Comparison of ENCODE assay signal across 19 cellular contexts in the genomic region with DNA sequence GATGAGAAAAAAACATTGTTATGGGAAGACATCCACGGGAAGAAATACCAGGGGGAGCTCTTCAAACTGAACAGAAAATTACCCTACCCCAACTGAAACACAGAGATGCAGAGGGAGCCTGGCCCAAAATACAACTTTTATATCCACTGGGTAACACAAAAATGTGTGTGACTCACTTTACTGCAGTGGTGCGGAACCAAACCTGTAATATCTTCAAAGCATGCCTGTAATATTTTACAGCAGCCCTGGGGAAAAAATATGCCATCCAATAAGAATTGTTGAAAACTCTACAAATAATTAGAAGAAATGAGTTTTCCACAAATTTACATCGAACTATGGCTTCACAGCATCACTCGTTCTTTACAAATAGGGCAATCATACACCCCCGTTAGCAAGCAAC. TPM values are rescaled to one million over a fixed set of nuclear protein-coding genes. Genes with fewer than 3 reads are reported as not detected.
DNase-seq lines count a peak whose midpoint lies in the region; ATAC-seq, FAIRE-seq and TF ChIP-seq lines count a peak whose summit lies in the region.
"Had no signal": no experiment of that assay in that cellular context is flagged by ENCODE, and none has a peak within 500 bp of the region (broad histone marks: within the 10 kb centered on the region; RNA-seq: fewer than 3 reads in every experiment).

No MANE protein-coding gene starts in this region.

- H3K4me3 Mint-ChIP-seq in osteocyte (ENCODE audit: unreplicated experiment) = no peak overlapping the region
- no peak overlapping the region for H3K4me3 Mint-ChIP-seq in CD8-positive, alpha-beta T cell
- H3K4me3 Mint-ChIP-seq in activated CD8-positive, alpha-beta T cell treated with anti-CD3 and anti-CD28 coated beads for 36 hours = no peak overlapping the region
- H3K4me3 Mint-ChIP-seq: CD4-positive, alpha-beta memory T cell had no signal

- no peak for ATAC-seq in CD8-positive, alpha-beta T cell
- ATAC-seq in omental fat pad (ENCODE audit: low FRiP score) = no peak
- no peak for ATAC-seq in activated CD8-positive, alpha-beta T cell treated with anti-CD3 and anti-CD28 coated beads for 36 hours
- ATAC-seq: GM12878 had no signal

- H3K9me3 ChIP-seq in CD8-positive, alpha-beta T cell (ENCODE audit: low read length) = no peaks in the 10 kb centered on the region
- H3K9me3 ChIP-seq: HAP-1 had no signal

- peaks cover 41% of the 10 kb centered on the region for H3K4me1 ChIP-seq in CD8-positive, alpha-beta T cell (ENCODE audit: insufficient read depth, low read length)
- H3K4me1 ChIP-seq: HAP-1 had no signal

- CTCF ChIA-PET in CD8-positive, alpha-beta T cell (lab: Charles Lee) = no interaction called here
- CTCF ChIA-PET in activated CD8-positive, alpha-beta T cell treated with anti-CD3 and anti-CD28 coated beads for 36 hours (lab: Charles Lee) = no interaction called here

- H3K27ac ChIP-seq in CD8-positive, alpha-beta T cell (ENCODE audit: low read depth, low read length) = no peak overlapping the region
- H3K27ac ChIP-seq: C4-2B, GM23248, HL-60 had no signal

- POLR2A ChIA-PET in CD8-positive, alpha-beta T cell (lab: Charles Lee) = no interaction called here
- POLR2A ChIA-PET in activated CD8-positive, alpha-beta T cell treated with anti-CD3 and anti-CD28 coated beads for 36 hours (lab: Charles Lee) = no interaction called here

- no peaks in the 10 kb centered on the region for H3K4me1 Mint-ChIP-seq in osteocyte (ENCODE audit: unreplicated experiment)
- H3K4me1 Mint-ChIP-seq in CD8-positive, alpha-beta T cell (ENCODE audit: low read depth) = peaks cover 23% of the 10 kb centered on the region
- peaks cover 12% of the 10 kb centered on the region for H3K4me1 Mint-ChIP-seq in activated CD8-positive, alpha-beta T cell treated with anti-CD3 and anti-CD28 coated beads for 36 hours (ENCODE audit: low read depth)

- no peak overlapping the region for H3K4me3 ChIP-seq in CD8-positive, alpha-beta T cell (ENCODE audit: low read depth, low read length)
- H3K4me3 ChIP-seq: GM12878, GM23248, HAP-1 had no signal

- peak; percentile 61 for FAIRE-seq in RCC 7860 (lab: Jason Lieb, UNC)
- FAIRE-seq: A204.1, GM12878 had no signal

- peaks cover 23% of the 10 kb centered on the region for H3K27me3 Mint-ChIP-seq in osteocyte (ENCODE audit: unreplicated experiment)
- no peaks in the 10 kb centered on the region for H3K27me3 Mint-ChIP-seq in CD8-positive, alpha-beta T cell (ENCODE audit: low read depth)
- no peaks in the 10 kb centered on the region for H3K27me3 Mint-ChIP-seq in activated CD8-positive, alpha-beta T cell treated with anti-CD3 and anti-CD28 coated beads for 36 hours

- H3K27ac Mint-ChIP-seq in osteocyte (ENCODE audit: unreplicated experiment) = no peak overlapping the region
- H3K27ac Mint-ChIP-seq in CD8-positive, alpha-beta T cell = no peak overlapping the region
- H3K27ac Mint-ChIP-seq in activated CD8-positive, alpha-beta T cell treated with anti-CD3 and anti-CD28 coated beads for 36 hours = no peak overlapping the region
- H3K27ac Mint-ChIP-seq: CD4-positive, alpha-beta memory T cell had no signal

- H3K36me3 ChIP-seq in CD8-positive, alpha-beta T cell (ENCODE audit: insufficient read depth, low read length) = no peaks in the 10 kb centered on the region
- H3K36me3 ChIP-seq: HAP-1 had no signal

- TF ChIP-seq CTCF in osteocyte (IDR thresholded peaks at IDR 0.05) (no peak), omental fat pad (IDR thresholded peaks at IDR 0.05) (no peak)
- TF ChIP-seq CTCF in CD8-positive, alpha-beta T cell (IDR thresholded peaks at IDR 0.05) = no peak
- TF ChIP-seq CTCF in activated CD8-positive, alpha-beta T cell treated with anti-CD3 and anti-CD28 coated beads for 36 hours (IDR thresholded peaks at IDR 0.05) = no peak

- H3K27me3 ChIP-seq in CD8-positive, alpha-beta T cell (ENCODE audit: insufficient read depth, low read length) = no peaks in the 10 kb centered on the region

- no peak for DNase-seq in RCC 7860 (ENCODE audit: low spot score)
- DNase-seq in glomerular visceral epithelial cell (ENCODE audit: extremely low spot score) = peak; percentile 9
- peak; percentile 2 for DNase-seq in osteocyte (ENCODE audit: extremely low spot score, unreplicated experiment)
- no peak for DNase-seq in CD8-positive, alpha-beta T cell
- DNase-seq in omental fat pad (ENCODE audit: low spot score) = no peak
- no peak for DNase-seq in activated CD8-positive, alpha-beta T cell treated with anti-CD3 and anti-CD28 coated beads for 36 hours
- DNase-seq: AML-193; Calu3; CD4-positive, alpha-beta memory T cell; DMS 273 treated with DMSO at 0.1 percent for 48 hours; DMS53; DND-41; EL; GM23248 had no signal

- intact Hi-C loops in CD8-positive, alpha-beta T cell (cut with DNase I, micrococcal nuclease) = no loop called here
- intact Hi-C loops in activated CD8-positive, alpha-beta T cell treated with anti-CD3 and anti-CD28 coated beads for 36 hours (cut with micrococcal nuclease) = no loop called here

- H3K36me3 Mint-ChIP-seq in osteocyte (ENCODE audit: unreplicated experiment) = no peaks in the 10 kb centered on the region
- H3K36me3 Mint-ChIP-seq in CD8-positive, alpha-beta T cell = no peaks in the 10 kb centered on the region
- no peaks in the 10 kb centered on the region for H3K36me3 Mint-ChIP-seq in activated CD8-positive, alpha-beta T cell treated with anti-CD3 and anti-CD28 coated beads for 36 hours (ENCODE audit: low read depth)
- H3K36me3 Mint-ChIP-seq: CD4-positive, alpha-beta memory T cell had no signal

- H3K9me3 Mint-ChIP-seq in osteocyte (ENCODE audit: unreplicated experiment) = no peaks in the 10 kb centered on the region
- H3K9me3 Mint-ChIP-seq in CD8-positive, alpha-beta T cell = no peaks in the 10 kb centered on the region
- H3K9me3 Mint-ChIP-seq in activated CD8-positive, alpha-beta T cell treated with anti-CD3 and anti-CD28 coated beads for 36 hours = no peaks in the 10 kb centered on the region
- H3K9me3 Mint-ChIP-seq: CD4-positive, alpha-beta memory T cell had no signal

RNA-seq across cellular contexts. Expression of a gene that starts 49.8 kb away (rescaled TPM):
- total RNA-seq in osteocyte (0.46 and 0.71 TPM in 2 replicates), omental fat pad (1 to 10 TPM; 1.7 to 3.7 (median 2.4) TPM)
- not detected for total RNA-seq in CD8-positive, alpha-beta T cell
- not detected for total RNA-seq in activated CD8-positive, alpha-beta T cell treated with anti-CD3 and anti-CD28 coated beads for 36 hours
- total RNA-seq: CD4-positive, alpha-beta memory T cell had no signal

Comparison
In these comparisons a context has a peak if more than half of its experiments do, and no peak if none do; other contexts are left out.
1. DNase-seq: peak in glomerular visceral epithelial cell (single experiment) and osteocyte (single experiment); none in RCC 7860 (single experiment), CD8-positive, alpha-beta T cell (0 of 7), omental fat pad (single experiment) and activated CD8-positive, alpha-beta T cell treated with anti-CD3 and anti-CD28 coated beads for 36 hours (single experiment).